In the genomic region with DNA sequence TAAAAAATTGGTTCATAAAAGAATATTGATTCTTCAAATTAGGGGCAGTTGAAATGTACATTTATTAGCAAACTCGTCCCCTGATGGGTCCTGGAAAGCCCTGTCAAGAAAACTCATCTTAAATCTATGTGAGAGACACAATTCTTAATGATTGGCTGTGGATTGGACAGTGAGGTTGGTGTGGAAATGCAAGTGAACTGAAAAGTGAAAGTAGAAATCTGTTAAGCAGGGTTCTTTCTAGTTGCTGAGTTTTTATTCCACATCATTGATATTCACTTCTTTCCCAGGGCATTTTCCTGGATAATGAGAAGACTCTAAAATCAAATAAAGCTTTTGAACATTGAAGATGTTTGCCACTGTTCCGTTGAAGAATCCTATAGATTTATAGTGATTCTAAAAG, we compare ENCODE assay signal across 20 cellular contexts.
"Had no signal": no experiment of that assay in that cellular context is flagged by ENCODE, and none has a peak within 500 bp of the region (broad histone marks: within the 10 kb centered on the region; RNA-seq: fewer than 3 reads in every experiment).

No MANE protein-coding gene starts in this region.

- H3K9me3 Mint-ChIP-seq: activated naive CD4-positive, alpha-beta T cell treated with anti-CD3 and anti-CD28 coated beads, Interleukin-2, amount 10 ng/mL, durations not matched to agents 7 days and 5 days; T-cell had no signal

- H3K4me3 Mint-ChIP-seq: activated naive CD4-positive, alpha-beta T cell treated with anti-CD3 and anti-CD28 coated beads, Interleukin-2, amount 10 ng/mL, durations not matched to agents 7 days and 5 days; T-cell had no signal

- H3K4me1 ChIP-seq: ascending aorta had no signal

- DNase-seq: activated CD4-positive, alpha-beta T cell treated with anti-CD3 and anti-CD28 coated beads, Interleukin-2, amount 50 U/mL, for 1 hour; activated CD8-positive, alpha-beta memory T cell treated with anti-CD3 and anti-CD28 coated beads for 24 hours; activated CD8-positive, alpha-beta memory T cell treated with anti-CD3 and anti-CD28 coated beads, Interleukin-2, amount 50 U/mL, for 48 hours; activated effector memory CD4-positive, alpha-beta T cell treated with Interleukin-2 at 50 U/mL for 16 hours; activated naive CD4-positive, alpha-beta T cell treated with anti-CD3 and anti-CD28 coated beads, Interleukin-2, amount 10 ng/mL, durations not matched to agents 7 days and 5 days; activated T-cell treated with anti-CD3 and anti-CD28 coated beads, Interleukin-2, amount 50 U/mL, for 48 hours; cerebellar nuclear complex; effector CD4-positive, alpha-beta T cell; hippocampal formation; kidney; left ventricle myocardium superior; occipital lobe; stimulated activated CD4-positive, alpha-beta T cell treated with anti-CD3 and anti-CD28 coated beads, Interleukin-4, amount 100 ng/mL, for 1 hour; stomach; T-cell; T-helper 9 cell; upper lobe of left lung had no signal

- H3K36me3 Mint-ChIP-seq: activated naive CD4-positive, alpha-beta T cell treated with anti-CD3 and anti-CD28 coated beads, Interleukin-2, amount 10 ng/mL, durations not matched to agents 7 days and 5 days; T-cell had no signal

- H3K27ac ChIP-seq: ascending aorta, esophagus muscularis mucosa, stomach, upper lobe of left lung had no signal

- H3K4me3 ChIP-seq: ascending aorta, esophagus muscularis mucosa, smooth muscle cell, stomach, upper lobe of left lung had no signal

- H3K27me3 ChIP-seq: ascending aorta, esophagus muscularis mucosa, stomach, upper lobe of left lung had no signal

- H3K36me3 ChIP-seq: ascending aorta, esophagus muscularis mucosa, stomach, upper lobe of left lung had no signal

- H3K27me3 Mint-ChIP-seq: activated naive CD4-positive, alpha-beta T cell treated with anti-CD3 and anti-CD28 coated beads, Interleukin-2, amount 10 ng/mL, durations not matched to agents 7 days and 5 days had no signal

- H3K4me1 Mint-ChIP-seq: T-cell had no signal

- H3K9me3 ChIP-seq: ascending aorta, esophagus muscularis mucosa, stomach, upper lobe of left lung had no signal

- H3K27ac Mint-ChIP-seq: activated naive CD4-positive, alpha-beta T cell treated with anti-CD3 and anti-CD28 coated beads, Interleukin-2, amount 10 ng/mL, durations not matched to agents 7 days and 5 days; T-cell had no signal

- ATAC-seq: T-cell had no signal
